Comparison of ENCODE assay signal across 14 cellular contexts in the genomic region with DNA sequence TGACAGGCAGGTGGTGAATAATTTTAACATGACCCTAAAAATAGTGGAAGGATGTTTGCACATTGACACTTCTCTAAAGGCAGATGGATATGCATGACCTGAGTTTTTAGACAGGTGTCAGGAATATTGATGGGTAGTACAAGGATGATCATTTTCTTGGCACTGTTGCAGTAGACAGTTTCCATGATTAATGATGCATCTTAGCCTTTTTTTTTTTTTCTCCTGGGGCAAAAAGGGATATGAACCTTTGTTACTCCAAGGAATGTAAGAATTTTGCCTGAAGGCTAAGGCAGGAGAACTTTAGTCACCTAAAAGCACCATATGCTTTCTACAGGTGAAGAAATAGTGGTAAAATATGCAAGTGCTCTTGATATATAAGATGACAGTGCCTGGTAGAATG.
"Had no signal": no experiment of that assay in that cellular context is flagged by ENCODE, and none has a peak within 500 bp of the region (broad histone marks: within the 10 kb centered on the region; RNA-seq: fewer than 3 reads in every experiment).

No MANE protein-coding gene starts in this region.

- ATAC-seq: stimulated activated naive CD8-positive, alpha-beta T cell treated with anti-CD3 and anti-CD28 coated beads, Interleukin-15, Interleukin-2, amounts not matched to agents 100 U/mL and 50 U/mL, for 24 hours had no signal

- DNase-seq: activated CD4-positive, alpha-beta T cell treated with anti-CD3 and anti-CD28 coated beads, Interleukin-2, amount 10 ng/mL, durations not matched to agents 7 days and 5 days; activated CD4-positive, CD25-positive, alpha-beta regulatory T cell; activated naive CD4-positive, alpha-beta T cell treated with anti-CD3 and anti-CD28 coated beads, Interleukin-2, amount 50 U/mL, for 16 hours; activated T-cell treated with anti-CD3 and anti-CD28 coated beads for 4 hours; adrenal gland; caudate nucleus; colonic mucosa; effector CD4-positive, alpha-beta T cell; mesendoderm; ovary; stimulated activated CD4-positive, alpha-beta T cell treated with anti-CD3 and anti-CD28 coated beads, Interleukin-4, amount 100 ng/mL, for 1 hour; stimulated activated CD8-positive, alpha-beta memory T cell treated with anti-CD3 and anti-CD28 coated beads, Interleukin-4, amount 100 ng/mL, for 48 hours; stimulated activated naive CD8-positive, alpha-beta T cell treated with anti-CD3 and anti-CD28 coated beads, Interleukin-15, Interleukin-2, amounts not matched to agents 100 U/mL and 50 U/mL, for 24 hours had no signal

- H3K36me3 ChIP-seq: adrenal gland, colonic mucosa, ovary, suprapubic skin had no signal

- H3K27me3 ChIP-seq: adrenal gland, colonic mucosa, ovary, suprapubic skin had no signal

- H3K9me3 ChIP-seq: adrenal gland, colonic mucosa, ovary, suprapubic skin had no signal

- H3K27ac ChIP-seq: adrenal gland, colonic mucosa, ovary, suprapubic skin had no signal

- H3K4me3 ChIP-seq: adrenal gland, colonic mucosa, ovary, suprapubic skin had no signal

- H3K4me1 ChIP-seq: adrenal gland, colonic mucosa, suprapubic skin had no signal
